8 cellular contexts compared by ENCODE assay signal in genomic region chr1:88892146-88892877, GRCh38. TPM values are rescaled to one million over a fixed set of nuclear protein-coding genes. Genes with fewer than 3 reads are reported as not detected.
DNase-seq lines count a peak whose midpoint lies in the region; ATAC-seq and TF ChIP-seq lines count a peak whose summit lies in the region.

No MANE protein-coding gene starts in this region.

- H3K4me1 ChIP-seq in prostate gland (replicated peaks): no peaks in the 10 kb centered on the region

- DNase-seq in DMS53 (lab: John Stamatoyannopoulos, UW) (peak; percentile 97), LNCaP clone FGC (ENCODE audit: low read depth) (peak; percentile 91), T-helper 17 cell (no peak), fibroblast of peridontal ligament (ENCODE audit: extremely low read depth) (peak; percentile 61), prostate gland (ENCODE audit: low spot score) (no peak), foreskin melanocyte (no peak)
- no peak for DNase-seq in activated CD8-positive, alpha-beta memory T cell treated with anti-CD3 and anti-CD28 coated beads, Interleukin-2, amount 50 U/mL, for 48 hours

- peaks cover 8% of the 10 kb centered on the region for H3K36me3 Mint-ChIP-seq in T-helper 17 cell (ENCODE audit: low read depth)

- 59% methylated on average over 17 of the region's 17 CpGs for WGBS in prostate gland

- no peaks in the 10 kb centered on the region for H3K9me3 ChIP-seq in T-helper 17 cell (ENCODE audit: control insufficient read depth, low read length, poor library complexity, severe bottlenecking)
- no peaks in the 10 kb centered on the region for H3K9me3 ChIP-seq in prostate gland

- intact Hi-C loops in prostate gland (cut with DNase I): loop anchor here (5.0 kb wide), 1 partner anchor 205 kb away; no protein-coding TSS in a partner anchor

- H3K4me1 Mint-ChIP-seq in T-helper 17 cell: peaks cover 39% of the 10 kb centered on the region

- H3K27me3 Mint-ChIP-seq in T-helper 17 cell: no peaks in the 10 kb centered on the region

- H3K36me3 ChIP-seq in prostate gland: no peaks in the 10 kb centered on the region

- TF ChIP-seq CTCF in LNCaP clone FGC (IDR thresholded peaks at IDR 0.05; ENCODE audit: control insufficient read depth, extremely low read depth, insufficient read depth) (no peak), prostate gland (IDR thresholded peaks at IDR 0.05) (no peak)

- H3K27ac ChIP-seq in prostate gland: peak overlapping the region; percentile 89 to 95

- peak overlapping the region; percentile 94 for H3K27ac Mint-ChIP-seq in T-helper 17 cell

- ATAC-seq in T-helper 17 cell: no peak
- no peak for ATAC-seq in HG02973 (IDR thresholded peaks at IDR 0.05; ENCODE audit: unreplicated experiment)

- H3K27me3 ChIP-seq in prostate gland (replicated peaks; ENCODE audit: insufficient read depth): no peaks in the 10 kb centered on the region

- H3K4me3 Mint-ChIP-seq in T-helper 17 cell: peak overlapping the region; percentile 94

- peak overlapping the region; percentile 95 for H3K4me3 ChIP-seq in LNCaP clone FGC (ENCODE audit: low read depth, low read length)
- H3K4me3 ChIP-seq in prostate gland: peak overlapping the region; percentile 87 to 93

- no peak for TF ChIP-seq POLR2A in prostate gland (IDR thresholded peaks at IDR 0.05)

RNA-seq across cellular contexts. Expression of gene GTF2B, which starts 0.9 kb away (rescaled TPM):
- total RNA-seq in T-helper 17 cell (10 to 100 TPM; 62.9 to 69.4 TPM), prostate gland (10 to 100 TPM; 29.8 to 34.0 TPM)

Comparison
In these comparisons a context has a peak if more than half of its experiments do, and no peak if none do; other contexts are left out.
1. DNase-seq: peak in DMS53 (single experiment), LNCaP clone FGC (single experiment) and fibroblast of peridontal ligament (single experiment); none in T-helper 17 cell (0 of 3), prostate gland (single experiment), foreskin melanocyte (single experiment) and activated CD8-positive, alpha-beta memory T cell treated with anti-CD3 and anti-CD28 coated beads, Interleukin-2, amount 50 U/mL, for 48 hours (single experiment).